ENCODE assay signal across 1 cellular context in the genomic region with DNA sequence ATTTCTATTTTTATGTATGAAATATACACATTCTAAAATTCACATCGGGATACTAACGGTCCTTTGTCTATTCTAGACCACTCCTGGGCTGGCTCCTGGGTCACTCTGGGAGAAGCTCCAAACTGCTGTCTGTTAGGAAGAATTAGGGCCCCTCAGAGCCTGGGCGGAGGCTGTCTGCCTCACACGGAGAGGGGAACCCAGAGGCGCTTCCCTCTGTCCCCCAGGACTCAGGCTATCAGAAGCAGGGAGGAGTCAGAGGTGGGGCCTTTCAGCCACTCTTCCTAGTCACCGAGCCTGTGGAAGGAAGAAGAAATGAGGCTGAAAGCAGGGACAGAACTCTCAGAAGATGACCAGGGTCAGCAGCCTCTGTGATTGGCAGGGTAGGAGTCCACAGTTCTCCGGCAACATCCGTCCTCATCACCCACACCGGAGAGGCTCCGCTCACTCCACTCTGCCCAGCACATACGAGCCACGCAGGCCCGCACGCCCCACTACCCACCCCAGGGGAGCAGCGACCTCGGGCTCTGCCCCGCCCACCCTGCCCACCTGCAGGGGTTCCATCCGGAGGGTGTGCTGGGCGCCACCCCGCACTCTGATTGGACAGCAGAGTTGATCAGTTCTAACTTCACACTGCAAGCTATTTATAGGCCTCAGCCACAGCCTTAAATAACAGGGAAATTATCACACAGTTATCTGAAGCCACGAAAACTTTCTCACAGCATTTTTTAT.
TF ChIP-seq lines count a peak whose summit lies in the region.

No MANE protein-coding gene starts in this region.

TF ChIP-seq in H1, 55 proteins besides CTCF, POLR2A, EP300 and RAD21:
- TF ChIP-seq CBX5 (IDR thresholded peaks at IDR 0.05; ENCODE audit: low read depth, low read length) (no peak), HDAC2 (IDR thresholded peaks at IDR 0.05; ENCODE audit: borderline replicate concordance in 1 of 2, low read depth in 2 of 2, low read length in 2 of 2) (no peak), RXRA (IDR thresholded peaks at IDR 0.05; ENCODE audit: insufficient read depth, low read depth, low read length) (no peak), CEBPB (IDR thresholded peaks at IDR 0.05; ENCODE audit: low read depth, low read length) (no peak), RBBP5 (IDR thresholded peaks at IDR 0.05; ENCODE audit: borderline replicate concordance, low read depth, low read length) (no peak), JUND (IDR thresholded peaks at IDR 0.05; ENCODE audit: low read length) (no peak)
- TF ChIP-seq, protein P1, sequence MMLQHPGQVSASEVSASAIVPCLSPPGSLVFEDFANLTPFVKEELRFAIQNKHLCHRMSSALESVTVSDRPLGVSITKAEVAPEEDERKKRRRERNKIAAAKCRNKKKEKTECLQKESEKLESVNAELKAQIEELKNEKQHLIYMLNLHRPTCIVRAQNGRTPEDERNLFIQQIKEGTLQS (IDR thresholded peaks at IDR 0.05; ENCODE audit: insufficient read depth, low read depth, low read length), result no peak
- TF ChIP-seq, protein P2, sequence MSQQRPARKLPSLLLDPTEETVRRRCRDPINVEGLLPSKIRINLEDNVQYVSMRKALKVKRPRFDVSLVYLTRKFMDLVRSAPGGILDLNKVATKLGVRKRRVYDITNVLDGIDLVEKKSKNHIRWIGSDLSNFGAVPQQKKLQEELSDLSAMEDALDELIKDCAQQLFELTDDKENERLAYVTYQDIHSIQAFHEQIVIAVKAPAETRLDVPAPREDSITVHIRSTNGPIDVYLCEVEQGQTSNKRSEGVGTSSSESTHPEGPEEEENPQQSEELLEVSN (IDR thresholded peaks at IDR 0.05), result no peak
